20 cellular contexts compared by ENCODE assay signal in genomic region chr1:247281001-247281574, GRCh38. TPM values are rescaled to one million over a fixed set of nuclear protein-coding genes. Genes with fewer than 3 reads are reported as not detected.
DNase-seq lines count a peak whose midpoint lies in the region; ATAC-seq and TF ChIP-seq lines count a peak whose summit lies in the region.
"Had no signal": no experiment of that assay in that cellular context is flagged by ENCODE, and none has a peak within 500 bp of the region (broad histone marks: within the 10 kb centered on the region; RNA-seq: fewer than 3 reads in every experiment).

No MANE protein-coding gene starts in this region.

- H3K79me2 ChIP-seq in H9 (ENCODE audit: insufficient read depth, low read length) (no peaks in the 10 kb centered on the region), SK-N-SH (ENCODE audit: insufficient read depth) (no peaks in the 10 kb centered on the region), smooth muscle cell (ENCODE audit: low read depth) (no peaks in the 10 kb centered on the region)

- H3K4ac ChIP-seq in H9 (ENCODE audit: low read depth, low read length): no peak overlapping the region

- H3K9me3 ChIP-seq in H9 (ENCODE audit: control insufficient read depth, low read depth, low read length): no peaks in the 10 kb centered on the region
- H3K9me3 ChIP-seq in SK-N-SH: no peaks in the 10 kb centered on the region
- H3K9me3 ChIP-seq in smooth muscle cell (replicated peaks; ENCODE audit: low read depth): no peaks in the 10 kb centered on the region
- no peaks in the 10 kb centered on the region for H3K9me3 ChIP-seq in T-helper 17 cell (ENCODE audit: control insufficient read depth, low read length, poor library complexity, severe bottlenecking)
- H3K9me3 ChIP-seq: SJCRH30, transverse colon had no signal

- H3K27me3 ChIP-seq in H9 (ENCODE audit: insufficient read depth, low read length) (no peaks in the 10 kb centered on the region), SK-N-SH (ENCODE audit: insufficient read depth) (no peaks in the 10 kb centered on the region), smooth muscle cell (ENCODE audit: low read depth) (no peaks in the 10 kb centered on the region)
- H3K27me3 ChIP-seq: SJCRH30, stomach, transverse colon had no signal

- H2BK12ac ChIP-seq in H9 (ENCODE audit: insufficient read length, low read depth, low read length): no peak overlapping the region

- H2BK120ac ChIP-seq in H9 (ENCODE audit: low read depth, low read length, poor library complexity, severe bottlenecking): no peak overlapping the region

- H3K27ac Mint-ChIP-seq in H9 (peak overlapping the region in 2 of 3 experiments; percentile 9 to 56; a peak in 5 of 7 replicates), T-helper 17 cell (no peak overlapping the region)
- H3K27ac Mint-ChIP-seq: activated B cell treated with CpG ODN at 0.5 μM for 24 hours had no signal

- no peak overlapping the region for H2BK20ac ChIP-seq in H9 (ENCODE audit: low read depth, low read length, poor library complexity, severe bottlenecking)

- no peak overlapping the region for H2BK15ac ChIP-seq in H9 (ENCODE audit: low read depth, low read length)

- H2BK5ac ChIP-seq in H9 (ENCODE audit: insufficient read length, low read length): no peak overlapping the region

- H3K18ac ChIP-seq in H9 (ENCODE audit: insufficient read length, low read depth, low read length): no peak overlapping the region

- H3K9ac ChIP-seq in H9 (ENCODE audit: extremely low read depth, insufficient read length, low read length) (no peak overlapping the region), SK-N-SH (no peak overlapping the region), smooth muscle cell (ENCODE audit: low read depth) (no peak overlapping the region)

- H3K4me1 Mint-ChIP-seq in H9 (peaks cover 15% of the 10 kb centered on the region in 2 experiments), T-helper 17 cell (peaks cover 4% of the 10 kb centered on the region)
- H3K4me1 Mint-ChIP-seq: activated B cell treated with CpG ODN at 0.5 μM for 24 hours had no signal

- POLR2A ChIA-PET in SK-N-SH (lab: Yijun Ruan, JAX): no interaction called here

- H3K27me3 Mint-ChIP-seq in H9 (ENCODE audit: low read depth) (no peaks in the 10 kb centered on the region; the same call in 1 of the 2 replicates), T-helper 17 cell (no peaks in the 10 kb centered on the region)
- H3K27me3 Mint-ChIP-seq: activated B cell treated with CpG ODN at 0.5 μM for 24 hours had no signal

- H4K8ac ChIP-seq in H9 (replicated peaks; ENCODE audit: insufficient read length, low read depth, low read length): no peak overlapping the region

- TF ChIP-seq CTCF in H9 (conservative IDR thresholded peaks at IDR 0.05): no peak
- no peak for TF ChIP-seq CTCF in SK-N-SH (IDR thresholded peaks at IDR 0.05)
- TF ChIP-seq CTCF in fibroblast of pulmonary artery (IDR thresholded peaks at IDR 0.05; ENCODE audit: low read length, missing control alignments): no peak
- no peak for TF ChIP-seq CTCF in smooth muscle cell (IDR thresholded peaks at IDR 0.05; ENCODE audit: borderline replicate concordance, insufficient read depth, poor library complexity, severe bottlenecking)

- no peak for TF ChIP-seq RAD21 in SK-N-SH (IDR thresholded peaks at IDR 0.05; ENCODE audit: low read length)

- H3K36me3 ChIP-seq in SK-N-SH (replicated peaks in 1 of 2; ENCODE audit: control insufficient read depth in 1 of 2, insufficient read depth in 2 of 2, low read length in 1 of 2): no peaks in the 10 kb centered on the region
- H3K36me3 ChIP-seq in smooth muscle cell (ENCODE audit: low read depth): no peaks in the 10 kb centered on the region
- H3K36me3 ChIP-seq: SJCRH30, stomach, transverse colon had no signal

- no peak overlapping the region for H2AFZ ChIP-seq in H9 (ENCODE audit: low read length)
- H2AFZ ChIP-seq in SK-N-SH (ENCODE audit: low read depth): peak overlapping the region; percentile 72; the same call in 1 of the 2 replicates
- no peak overlapping the region for H2AFZ ChIP-seq in smooth muscle cell (ENCODE audit: low read depth)

- no peak overlapping the region for H3K4me2 ChIP-seq in H9 (ENCODE audit: insufficient read depth, insufficient read length, low read length)
- H3K4me2 ChIP-seq in SK-N-SH: no peak overlapping the region
- H3K4me2 ChIP-seq in smooth muscle cell: peak overlapping the region; percentile 35

- H2AK5ac ChIP-seq in H9 (ENCODE audit: insufficient read length, low read length): no peak overlapping the region

- H3F3A ChIP-seq in SK-N-SH (replicated peaks; ENCODE audit: insufficient read depth) (no peaks in the 10 kb centered on the region), smooth muscle cell (ENCODE audit: low read depth) (no peaks in the 10 kb centered on the region)

- H3K9me2 ChIP-seq in SK-N-SH: no peaks in the 10 kb centered on the region

- H3K27ac ChIP-seq in H9 (ENCODE audit: insufficient read length, low read depth, low read length): no peak overlapping the region
- no peak overlapping the region for H3K27ac ChIP-seq in SK-N-SH (ENCODE audit: low read depth in 2 of 2, low read length in 1 of 2)
- H3K27ac ChIP-seq in smooth muscle cell (ENCODE audit: low read depth): no peak overlapping the region
- H3K27ac ChIP-seq: SJCRH30, stomach, transverse colon had no signal

- H3K56ac ChIP-seq in H9 (ENCODE audit: insufficient read length, low read depth, low read length): no peak overlapping the region

- no peaks in the 10 kb centered on the region for H3K79me1 ChIP-seq in H9 (ENCODE audit: insufficient read depth, low read depth, low read length, poor library complexity, severe bottlenecking)

- no peaks in the 10 kb centered on the region for H3K23me2 ChIP-seq in H9 (ENCODE audit: insufficient read length, low read depth, low read length, poor library complexity, severe bottlenecking)

- DNase-seq in H9 (no peak), SK-N-SH (no peak), fibroblast of pulmonary artery (ENCODE audit: low read depth) (peak; percentile 10), smooth muscle cell (lab: John Stamatoyannopoulos, UW; ENCODE audit: unreplicated experiment) (no peak), T-helper 17 cell (no peak), medulla oblongata (ENCODE audit: extremely low spot score) (no peak), HuH-7 (ENCODE audit: low spot score) (no peak)
- DNase-seq: activated B cell treated with CpG ODN at 0.5 μM for 24 hours; activated naive CD4-positive, alpha-beta T cell treated with anti-CD3 and anti-CD28 coated beads, Interleukin-2, amount 50 U/mL, for 16 hours; AML-193; DMS79; left ventricle myocardium superior; NCI-H1694 treated with DMSO at 0.1 percent for 48 hours; NCI-H82; SJCRH30; stimulated activated CD4-positive, alpha-beta T cell treated with anti-CD3 and anti-CD28 coated beads, Interleukin-4, amount 100 ng/mL, for 4 hours; stomach; T-helper 2 cell; transverse colon had no signal

- ATAC-seq in T-helper 17 cell: no peak
- ATAC-seq: left ventricle myocardium superior had no signal

- no peak overlapping the region for H4K91ac ChIP-seq in H9 (ENCODE audit: insufficient read length, low read depth, low read length)

- no peak overlapping the region for H3T11ph ChIP-seq in H9 (ENCODE audit: low read length)

- no CpG with 5 or more reads among the region's 5 CpGs for WGBS in H9 (ENCODE audit: extremely low coverage, insufficient read length, low lambda C conversion rate)
- 28% methylated on average over 5 of the region's 5 CpGs for WGBS in SK-N-SH (ENCODE audit: low lambda C conversion rate)
- WGBS in smooth muscle cell (ENCODE audit: low lambda C conversion rate): 73% methylated on average over 5 of the region's 5 CpGs

- H4K20me1 ChIP-seq in H9 (ENCODE audit: control insufficient read depth, insufficient read depth, insufficient read length) (no peaks in the 10 kb centered on the region), SK-N-SH (ENCODE audit: insufficient read depth) (no peaks in the 10 kb centered on the region), smooth muscle cell (ENCODE audit: low read depth) (no peaks in the 10 kb centered on the region)

- H3K36me3 Mint-ChIP-seq in H9 (ENCODE audit: insufficient read depth in 1 of 3, low read depth in 3 of 3) (peaks cover 0 to 8% (median 5%) of the 10 kb centered on the region in 3 experiments; a peak in 5 of 7 replicates), T-helper 17 cell (ENCODE audit: low read depth) (no peaks in the 10 kb centered on the region)

- 0 out of 4 replicates have a peak overlapping the region, but pooled peaks of 1 of the 2 experiments have one; percentile 8 for H3K4me3 ChIP-seq in SK-N-SH (ENCODE audit: low read depth in 2 of 2, low read length in 1 of 2)
- H3K4me3 ChIP-seq in fibroblast of pulmonary artery (replicated peaks; ENCODE audit: low read depth, low read length): no peak overlapping the region
- H3K4me3 ChIP-seq in smooth muscle cell: no peak overlapping the region
- H3K4me3 ChIP-seq: SJCRH30, stomach, transverse colon had no signal

- H3K23ac ChIP-seq in H9 (ENCODE audit: insufficient read length, low read depth, low read length): no peak overlapping the region

- no peak overlapping the region for H4K5ac ChIP-seq in H9 (ENCODE audit: insufficient read length, low read depth, low read length)

- H3K4me1 ChIP-seq in H9 (ENCODE audit: insufficient read depth, low read length) (peaks cover 3% of the 10 kb centered on the region; the same call in 1 of the 2 replicates), SK-N-SH (ENCODE audit: control insufficient read depth in 1 of 2, insufficient read depth in 2 of 2, low read depth in 1 of 2, low read length in 1 of 2) (no peaks in the 10 kb centered on the region), smooth muscle cell (ENCODE audit: low read depth) (no peaks in the 10 kb centered on the region)
- H3K4me1 ChIP-seq: SJCRH30, stomach, transverse colon had no signal

- TF ChIP-seq EP300 in SK-N-SH (IDR thresholded peaks at IDR 0.05; ENCODE audit: borderline replicate concordance in 1 of 2, low read depth in 1 of 2, low read length in 1 of 2): no peak

- H3K4me3 Mint-ChIP-seq in H9 (no peak overlapping the region), T-helper 17 cell (no peak overlapping the region)
- H3K4me3 Mint-ChIP-seq: activated B cell treated with CpG ODN at 0.5 μM for 24 hours had no signal

- no peak overlapping the region for H3K14ac ChIP-seq in H9 (ENCODE audit: insufficient read depth, low read length)

- peaks cover 4 to 5% of the 10 kb centered on the region in 2 experiments; a peak in 3 of 5 replicates for H3K9me3 Mint-ChIP-seq in H9
- H3K9me3 Mint-ChIP-seq: activated B cell treated with CpG ODN at 0.5 μM for 24 hours had no signal

- CTCF ChIA-PET in SK-N-SH (lab: Yijun Ruan, JAX): no interaction called here

RNA-seq across cellular contexts. Expression of gene VN1R5, which starts 25.2 kb away (rescaled TPM):
- total RNA-seq in H9 (2021): not detected in 2 replicates
- polyA plus RNA-seq in SK-N-SH (2012; rRNA removed): not detected in 2 replicates
- polyA plus RNA-seq in SK-N-SH (2012; cell fraction: cytosol; rRNA removed): not detected in 2 replicates
- polyA plus RNA-seq in SK-N-SH (2012; cell fraction: nucleus; rRNA removed): not detected in 2 replicates
- total RNA-seq in smooth muscle cell: not detected in 2 replicates
- polyA plus RNA-seq in smooth muscle cell: not detected in 2 replicates
- total RNA-seq in T-helper 17 cell: not detected
- total RNA-seq: activated B cell treated with CpG ODN at 0.5 μM for 24 hours, fibroblast of lung, left ventricle myocardium superior, SJCRH30, stomach, transverse colon had no signal
- polyA plus RNA-seq: fibroblast of lung, stomach had no signal

RNA-seq across cellular contexts. Expression of gene ZNF496, which starts 50.6 kb away (rescaled TPM):
- total RNA-seq in H9 (2021): 66.5 and 72.9 TPM in 2 replicates
- 23.2 and 27.5 TPM in 2 replicates for polyA plus RNA-seq in SK-N-SH (2012; rRNA removed)
- 14.0 and 21.1 TPM in 2 replicates for polyA plus RNA-seq in SK-N-SH (2012; cell fraction: cytosol; rRNA removed)
- polyA plus RNA-seq in SK-N-SH (2012; cell fraction: nucleus; rRNA removed): 36.3 and 56.5 TPM in 2 replicates
- 37.0 and 39.5 TPM in 2 replicates for total RNA-seq in smooth muscle cell
- polyA plus RNA-seq in smooth muscle cell: 14.8 and 19.8 TPM in 2 replicates
- 1 to 10 TPM; 5.4 to 8.1 TPM for total RNA-seq in T-helper 17 cell
